In the genomic region with DNA sequence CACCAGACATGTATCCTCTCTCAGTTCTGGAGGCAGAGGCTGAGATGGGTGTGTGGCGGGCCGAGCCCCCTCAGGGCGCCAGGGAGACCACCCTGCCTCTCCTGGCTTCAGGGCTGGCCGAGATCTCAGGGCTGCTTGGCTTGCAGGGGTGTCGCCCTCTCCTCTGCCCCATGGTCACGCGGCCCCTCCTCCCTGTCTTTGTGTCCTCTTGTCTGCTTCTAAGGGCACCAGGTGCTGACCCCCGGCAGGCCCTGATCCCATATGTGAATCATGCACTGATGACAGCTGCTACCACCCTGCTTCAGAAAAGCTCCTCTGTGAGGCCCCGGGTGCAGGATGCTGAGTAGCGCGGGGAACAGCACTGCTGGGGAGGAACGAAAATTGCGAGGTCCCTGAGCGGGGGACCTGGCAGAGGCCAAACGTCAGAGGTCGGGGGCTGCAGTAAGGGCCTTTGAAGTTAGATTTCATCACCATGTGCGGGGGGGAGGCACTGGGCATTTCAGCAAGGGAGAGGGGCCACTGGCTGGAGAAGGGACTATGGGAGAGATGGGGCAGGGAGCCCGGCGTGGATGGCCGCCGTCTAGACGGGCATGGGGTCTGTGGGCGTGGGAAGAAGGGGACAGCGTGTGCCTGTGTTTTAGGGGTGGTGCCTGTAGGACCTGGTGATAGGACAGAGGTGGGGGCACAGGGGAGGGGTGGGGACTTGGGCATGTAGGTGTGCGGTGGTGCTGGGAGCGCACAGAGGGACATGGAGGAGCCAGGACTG, we compare ENCODE assay signal across 20 cellular contexts.
A peak's percentile ranks its signal among the peaks of the same experiment; 100 is the strongest.
DNase-seq lines count a peak whose midpoint lies in the region; ATAC-seq and TF ChIP-seq lines count a peak whose summit lies in the region.
"Had no signal": no experiment of that assay in that cellular context is flagged by ENCODE, and none has a peak within 500 bp of the region (broad histone marks: within the 10 kb centered on the region; RNA-seq: fewer than 3 reads in every experiment).

No MANE protein-coding gene starts in this region.

- peaks cover 9% of the 10 kb centered on the region for H3K36me3 ChIP-seq in A673 (ENCODE audit: insufficient read depth, low read length, poor library complexity, severe bottlenecking)
- H3K36me3 ChIP-seq in GM23338 (ENCODE audit: insufficient read depth): peaks cover 8% of the 10 kb centered on the region; the same call in 1 of the 2 replicates
- peaks cover 5% of the 10 kb centered on the region for H3K36me3 ChIP-seq in neural cell (ENCODE audit: insufficient read depth, low read length)

- H3K79me2 ChIP-seq in GM23338 (replicated peaks; ENCODE audit: insufficient read depth): no peaks in the 10 kb centered on the region
- no peaks in the 10 kb centered on the region for H3K79me2 ChIP-seq in neural cell (replicated peaks; ENCODE audit: insufficient read depth, low read length)

- BruUV-seq in A673 (replicated peaks; lab: Mats Ljungman, UMichigan): no TSS peak

- H3K27me3 ChIP-seq in A673 (replicated peaks; ENCODE audit: insufficient read depth, low read depth, low read length, poor library complexity) (no peaks in the 10 kb centered on the region), GM23338 (ENCODE audit: insufficient read depth) (no peaks in the 10 kb centered on the region), neural cell (ENCODE audit: insufficient read depth, low read depth, low read length) (no peaks in the 10 kb centered on the region)

- H2AFZ ChIP-seq in GM23338 (no peak overlapping the region), neural cell (ENCODE audit: low read depth, low read length) (no peak overlapping the region)

- H4K20me1 ChIP-seq in GM23338 (replicated peaks; ENCODE audit: insufficient read depth) (no peaks in the 10 kb centered on the region), neural cell (ENCODE audit: insufficient read depth) (no peaks in the 10 kb centered on the region)

- H3K4me1 ChIP-seq in A673 (ENCODE audit: insufficient read depth, low read length, poor library complexity, severe bottlenecking) (peaks cover 84% of the 10 kb centered on the region), GM23338 (ENCODE audit: insufficient read depth) (no peaks in the 10 kb centered on the region)

- peaks cover 7% of the 10 kb centered on the region for H3K9me3 Mint-ChIP-seq in GM23338
- peaks cover 4 to 27% (median 7%) of the 10 kb centered on the region in 5 experiments for H3K9me3 Mint-ChIP-seq in brain
- H3K9me3 Mint-ChIP-seq in activated CD4-positive, alpha-beta T cell treated with anti-CD3 and anti-CD28 coated beads for 36 hours (ENCODE audit: low read depth): peaks cover 8% of the 10 kb centered on the region
- H3K9me3 Mint-ChIP-seq: natural killer cell had no signal

- no peak overlapping the region for H3K4me3 Mint-ChIP-seq in GM23338
- peak overlapping the region in 1 of 5 experiments; percentile 8 for H3K4me3 Mint-ChIP-seq in brain
- H3K4me3 Mint-ChIP-seq in activated CD4-positive, alpha-beta T cell treated with anti-CD3 and anti-CD28 coated beads for 36 hours: no peak overlapping the region
- H3K4me3 Mint-ChIP-seq: natural killer cell had no signal

- DNase-seq in A673 (ENCODE audit: low spot score) (no peak), GM23338 (ENCODE audit: low spot score) (no peak), left lobe of liver (ENCODE audit: low spot score) (no peak)
- no peak for DNase-seq in activated CD4-positive, CD25-positive, alpha-beta regulatory T cell (lab: John Stamatoyannopoulos, UW)
- DNase-seq in activated CD4-positive, alpha-beta T cell treated with anti-CD3 and anti-CD28 coated beads for 36 hours: no peak
- DNase-seq: activated CD4-positive, alpha-beta T cell treated with anti-CD3 and anti-CD28 coated beads, Interleukin-2, amount 50 U/mL, for 48 hours; activated gamma-delta T cell treated with Interleukin-2 at 50 U/mL for 16 hours; foreskin melanocyte; KG1; mesenchymal stem cell; MV-4-11; natural killer cell; NCI-H2029; psoas muscle; stimulated activated CD4-positive, alpha-beta T cell treated with anti-CD3 and anti-CD28 coated beads, Interleukin-12 subunit alpha, Interleukin-12 subunit beta, amount 100 ng/mL, for 4 hours; T-helper 1 cell had no signal

- no peak overlapping the region for H3K4me2 ChIP-seq in GM23338
- no peak overlapping the region for H3K4me2 ChIP-seq in neural cell (ENCODE audit: low read length)

- H3K4me3 ChIP-seq in A673 (ENCODE audit: low read depth, low read length, poor library complexity, severe bottlenecking) (no peak overlapping the region), GM23338 (no peak overlapping the region), neural cell (ENCODE audit: low read length) (no peak overlapping the region)
- H3K4me3 ChIP-seq: psoas muscle had no signal

- intact Hi-C loops in A673 (cut with micrococcal nuclease; ENCODE audit: unreplicated experiment): no loop called here
- intact Hi-C loops in activated CD4-positive, alpha-beta T cell treated with anti-CD3 and anti-CD28 coated beads for 36 hours (cut with DNase I, micrococcal nuclease): no loop called here

- peaks cover 10% of the 10 kb centered on the region for H3K4me1 Mint-ChIP-seq in GM23338
- H3K4me1 Mint-ChIP-seq in brain: peaks cover 66% of the 10 kb centered on the region
- no peaks in the 10 kb centered on the region for H3K4me1 Mint-ChIP-seq in activated CD4-positive, alpha-beta T cell treated with anti-CD3 and anti-CD28 coated beads for 36 hours

- POLR2A ChIA-PET in A673 (lab: Charles Lee; ENCODE audit: low non-redundant PET): no interaction called here
- POLR2A ChIA-PET in activated CD4-positive, alpha-beta T cell treated with anti-CD3 and anti-CD28 coated beads for 36 hours (lab: Charles Lee): no interaction called here

- no peak for ATAC-seq in GM23338
- ATAC-seq in left lobe of liver: no peak
- no peak for ATAC-seq in activated CD4-positive, alpha-beta T cell treated with anti-CD3 and anti-CD28 coated beads for 36 hours
- no peak for ATAC-seq in HG03196 (IDR thresholded peaks at IDR 0.05; ENCODE audit: unreplicated experiment)
- ATAC-seq: natural killer cell had no signal

- no peak for TF ChIP-seq RAD21 in neural cell (conservative IDR thresholded peaks at IDR 0.05)

- H3K36me3 Mint-ChIP-seq in GM23338 (ENCODE audit: low read depth) (peaks cover 28% of the 10 kb centered on the region), brain (peaks cover 34% of the 10 kb centered on the region)
- peaks cover 25% of the 10 kb centered on the region for H3K36me3 Mint-ChIP-seq in activated CD4-positive, alpha-beta T cell treated with anti-CD3 and anti-CD28 coated beads for 36 hours (ENCODE audit: low read depth)
- H3K36me3 Mint-ChIP-seq: natural killer cell had no signal

- H3K27me3 Mint-ChIP-seq in GM23338 (ENCODE audit: insufficient read depth, low read depth, poor library complexity) (peaks cover 14% of the 10 kb centered on the region), brain (no peaks in the 10 kb centered on the region)
- H3K27me3 Mint-ChIP-seq in activated CD4-positive, alpha-beta T cell treated with anti-CD3 and anti-CD28 coated beads for 36 hours: no peaks in the 10 kb centered on the region

- H3K9me2 ChIP-seq in GM23338 (ENCODE audit: insufficient read depth) (no peaks in the 10 kb centered on the region), neural cell (ENCODE audit: insufficient read depth, low read length) (no peaks in the 10 kb centered on the region)

- H3K9ac ChIP-seq in neural cell (ENCODE audit: low read length): peak overlapping the region; percentile 32

- no peaks in the 10 kb centered on the region for H3F3A ChIP-seq in GM23338 (replicated peaks; ENCODE audit: low read depth)
- no peaks in the 10 kb centered on the region for H3F3A ChIP-seq in neural cell (ENCODE audit: insufficient read depth, low read length, poor library complexity, severe bottlenecking)

- no peak for TF ChIP-seq CTCF in A673 (conservative IDR thresholded peaks at IDR 0.05; ENCODE audit: low read depth, low read length)
- no peak for TF ChIP-seq CTCF in GM23338 (conservative IDR thresholded peaks at IDR 0.05; ENCODE audit: low read depth in 2 of 2)
- TF ChIP-seq CTCF in brain (conservative IDR thresholded peaks at IDR 0.05): no peak
- no peak for TF ChIP-seq CTCF in neural cell (IDR thresholded peaks at IDR 0.05; ENCODE audit: poor library complexity, severe bottlenecking)

- CTCF ChIA-PET in A673 (lab: Charles Lee): no interaction called here
- CTCF ChIA-PET in activated CD4-positive, alpha-beta T cell treated with anti-CD3 and anti-CD28 coated beads for 36 hours (lab: Charles Lee): no interaction called here

- H3K9me3 ChIP-seq in A673 (ENCODE audit: low read depth, low read length, poor library complexity, severe bottlenecking) (peaks cover 6% of the 10 kb centered on the region), neural cell (ENCODE audit: low read length) (peaks cover 6% of the 10 kb centered on the region)
- H3K9me3 ChIP-seq: psoas muscle had no signal

- TF ChIP-seq EP300 in neural cell (conservative IDR thresholded peaks at IDR 0.05; ENCODE audit: poor library complexity, severe bottlenecking): no peak

- H3K27ac Mint-ChIP-seq in GM23338: peak overlapping the region; percentile 23; the same call in 1 of the 2 replicates
- H3K27ac Mint-ChIP-seq in brain: peak overlapping the region; percentile 78 to 98 (median 97)
- no peak overlapping the region for H3K27ac Mint-ChIP-seq in activated CD4-positive, alpha-beta T cell treated with anti-CD3 and anti-CD28 coated beads for 36 hours
- H3K27ac Mint-ChIP-seq: natural killer cell had no signal

- H3K27ac ChIP-seq in A673 (ENCODE audit: low read depth, low read length, poor library complexity, severe bottlenecking): peak overlapping the region; percentile 100
- H3K27ac ChIP-seq in GM23338 (ENCODE audit: low read depth): no peak overlapping the region
- no peak overlapping the region for H3K27ac ChIP-seq in neural cell (ENCODE audit: low read length)
- H3K27ac ChIP-seq: RWPE1 had no signal

TF ChIP-seq in GM23338, 12 proteins besides CTCF, POLR2A, EP300 and RAD21:
- no peak for TF ChIP-seq EZH2 (IDR thresholded peaks at IDR 0.05; ENCODE audit: low read depth, unreplicated experiment)
- TF ChIP-seq CREB1 (CRISPR knock-in tag; IDR thresholded peaks at IDR 0.05; ENCODE audit: low read depth): no peak
- no peak for TF ChIP-seq POLR2AphosphoS5 (IDR thresholded peaks at IDR 0.05; ENCODE audit: low read depth)

TF ChIP-seq in neural cell, 6 proteins besides CTCF, POLR2A, EP300 and RAD21 (continues in another document):
- TF ChIP-seq POLR2AphosphoS5 (IDR thresholded peaks at IDR 0.05) (no peak), MXI1 (conservative IDR thresholded peaks at IDR 0.05; ENCODE audit: poor library complexity, severe bottlenecking) (no peak)
